30 cellular contexts compared by ENCODE assay signal in genomic region chr2:125324273-125324672, GRCh38.
"Had no signal": no experiment of that assay in that cellular context is flagged by ENCODE, and none has a peak within 500 bp of the region (broad histone marks: within the 10 kb centered on the region; RNA-seq: fewer than 3 reads in every experiment).

No MANE protein-coding gene starts in this region.

- H3K27ac ChIP-seq: ascending aorta, cardiac muscle cell, WERI-Rb-1 had no signal

- H3K27me3 ChIP-seq: ascending aorta, cardiac muscle cell had no signal

- H3K4me1 ChIP-seq: ascending aorta had no signal

- H3K4me3 ChIP-seq: ascending aorta, cardiac muscle cell had no signal

- H3K36me3 ChIP-seq: ascending aorta, cardiac muscle cell, WERI-Rb-1 had no signal

- DNase-seq: activated CD4-positive, alpha-beta memory T cell treated with anti-CD3 and anti-CD28 coated beads, Interleukin-2, amount 10 ng/mL, durations not matched to agents 7 days and 5 days; activated CD4-positive, alpha-beta T cell treated with anti-CD3 and anti-CD28 coated beads for 1 hour; activated CD4-positive, alpha-beta T cell treated with anti-CD3 and anti-CD28 coated beads for 36 hours; activated CD4-positive, alpha-beta T cell treated with anti-CD3 and anti-CD28 coated beads for 48 hours; activated CD4-positive, alpha-beta T cell treated with anti-CD3 and anti-CD28 coated beads, Interleukin-2, amount 10 ng/mL, durations not matched to agents 7 days and 5 days; activated CD4-positive, alpha-beta T cell treated with anti-CD3 and anti-CD28 coated beads, Interleukin-2, amount 50 U/mL, for 48 hours; activated CD4-positive, CD25-positive, alpha-beta regulatory T cell; activated CD8-positive, alpha-beta memory T cell treated with anti-CD3 and anti-CD28 coated beads for 24 hours; activated CD8-positive, alpha-beta memory T cell treated with anti-CD3 and anti-CD28 coated beads, Interleukin-2, amount 10 ng/mL, durations not matched to agents 7 days and 5 days; activated CD8-positive, alpha-beta memory T cell treated with anti-CD3 and anti-CD28 coated beads, Interleukin-2, amount 50 U/mL, for 48 hours; activated CD8-positive, alpha-beta T cell treated with anti-CD3 and anti-CD28 coated beads, Interleukin-2, amount 10 ng/mL, durations not matched to agents 7 days and 5 days; activated effector memory CD4-positive, alpha-beta T cell treated with Interleukin-2 at 50 U/mL for 16 hours; activated gamma-delta T cell; activated naive CD4-positive, alpha-beta T cell treated with anti-CD3 and anti-CD28 coated beads, Interleukin-2, amount 10 ng/mL, durations not matched to agents 7 days and 5 days; activated naive CD4-positive, alpha-beta T cell treated with Interleukin-2 at 50 U/mL for 16 hours; activated naive CD8-positive, alpha-beta T cell treated with anti-CD3 and anti-CD28 coated beads, Interleukin-2, amount 10 ng/mL, durations not matched to agents 7 days and 5 days; activated naive CD8-positive, alpha-beta T cell treated with anti-CD3 and anti-CD28 coated beads, Interleukin-2, amount 50 U/mL, for 24 hours; activated T-cell treated with anti-CD3 and anti-CD28 coated beads, Interleukin-2, amount 50 U/mL, for 24 hours; activated T-cell treated with anti-CD3 and anti-CD28 coated beads, Interleukin-2, amount 50 U/mL, for 48 hours; amygdala; anterior cingulate cortex; caudate nucleus; cerebellar nuclear complex; T-helper 2 cell; T-helper 9 cell; WERI-Rb-1 had no signal

- H3K9me3 ChIP-seq: ascending aorta had no signal

- ATAC-seq: activated CD4-positive, alpha-beta T cell treated with anti-CD3 and anti-CD28 coated beads for 36 hours; activated CD4-positive, CD25-positive, alpha-beta regulatory T cell treated with anti-CD3 and anti-CD28 coated beads, Interleukin-2, amount 50 U/mL, for 24 hours; activated CD8-positive, alpha-beta memory T cell treated with anti-CD3 and anti-CD28 coated beads, Interleukin-2, amount 10 ng/mL, durations not matched to agents 7 days and 5 days; activated CD8-positive, alpha-beta T cell treated with anti-CD3 and anti-CD28 coated beads, Interleukin-2, amount 10 ng/mL, durations not matched to agents 7 days and 5 days; activated naive CD8-positive, alpha-beta T cell treated with anti-CD3 and anti-CD28 coated beads, Interleukin-2, amount 50 U/mL, for 24 hours; WTC11 had no signal
